Comparison of ENCODE assay signal across 8 cellular contexts in genomic region chr15:90594297-90594696, GRCh38.
A peak's percentile ranks its signal among the peaks of the same experiment; 100 is the strongest.
DNase-seq lines count a peak whose midpoint lies in the region; ATAC-seq and TF ChIP-seq lines count a peak whose summit lies in the region.

No MANE protein-coding gene starts in this region.

- peak; percentile 84 for DNase-seq in NAMALWA (ENCODE audit: low spot score)
- peak; percentile 38 to 54 (median 38) for DNase-seq in activated CD8-positive, alpha-beta memory T cell treated with anti-CD3 and anti-CD28 coated beads for 48 hours (ENCODE audit: low read depth in 2 of 3, low spot score in 2 of 3)
- peak; percentile 39 for DNase-seq in pulmonary artery endothelial cell (ENCODE audit: low read depth, low spot score)
- DNase-seq in upper lobe of left lung = peak in 1 of 2 donors; percentile 98
- DNase-seq in MG63 = no peak

- H3K4me1 ChIP-seq in esophagus (ENCODE audit: control insufficient read depth in 2 of 2, insufficient read depth in 2 of 2, low read length in 1 of 2) = peaks cover 6 to 11% of the 10 kb centered on the region in 2 donors
- peaks cover 66 to 72% (median 69%) of the 10 kb centered on the region in 4 donors for H3K4me1 ChIP-seq in upper lobe of left lung

- H3K4me3 ChIP-seq in esophagus (ENCODE audit: low read depth in 1 of 2, low read length in 2 of 2) (no peak overlapping the region), upper lobe of left lung (peak overlapping the region in 2 of 4 donors; percentile 1 to 14), MG63 (no peak overlapping the region)

- 15 to 31% methylated on average over 9 of the region's 9 CpGs for WGBS in esophagus, 2 donors
- WGBS in upper lobe of left lung, 2 donors = 2 to 7% methylated on average over 9 of the region's 9 CpGs

- H3K27ac ChIP-seq in esophagus (ENCODE audit: low read depth in 2 of 2, low read length in 1 of 2) (peak overlapping the region; percentile 88 to 95), upper lobe of left lung (peak overlapping the region; percentile 81 to 93 (median 85))

- H3K27me3 ChIP-seq in esophagus (ENCODE audit: control insufficient read depth in 1 of 2, insufficient read depth in 2 of 2, low read length in 2 of 2) (no peaks in the 10 kb centered on the region), upper lobe of left lung (no peaks in the 10 kb centered on the region), MG63 (no peaks in the 10 kb centered on the region)

- H3K36me3 ChIP-seq in esophagus (ENCODE audit: control insufficient read depth in 2 of 2, insufficient read depth in 2 of 2, low read length in 1 of 2) = no peaks in the 10 kb centered on the region
- H3K36me3 ChIP-seq in upper lobe of left lung = no peaks in the 10 kb centered on the region
- H3K36me3 ChIP-seq in MG63 = peaks cover 6% of the 10 kb centered on the region

- H3K9me3 ChIP-seq in esophagus (ENCODE audit: control insufficient read depth in 2 of 2, insufficient read depth in 1 of 2, low read depth in 1 of 2, low read length in 1 of 2) (no peaks in the 10 kb centered on the region), upper lobe of left lung (no peaks in the 10 kb centered on the region), MG63 (no peaks in the 10 kb centered on the region)

- no peak for TF ChIP-seq CTCF in upper lobe of left lung (IDR thresholded peaks at IDR 0.05)

- ATAC-seq in GM18511 (IDR thresholded peaks at IDR 0.05; ENCODE audit: unreplicated experiment) (peak; percentile 44), upper lobe of left lung (ENCODE audit: low FRiP score in 2 of 2) (peak; percentile 88 to 93), HG03039 (IDR thresholded peaks at IDR 0.05; ENCODE audit: unreplicated experiment) (no peak)

- TF ChIP-seq EP300 in upper lobe of left lung (IDR thresholded peaks at IDR 0.05) = peak; percentile 67 to 94 (median 84)

- peak in 1 of 4 donors; percentile 53 for TF ChIP-seq POLR2A in upper lobe of left lung (IDR thresholded peaks at IDR 0.05)
